In genomic region chr5:93585054-93585751, GRCh38 we compare ENCODE assay signal across 8 cellular contexts. TPM values are rescaled to one million over a fixed set of nuclear protein-coding genes. Genes with fewer than 3 reads are reported as not detected.
DNase-seq lines count a peak whose midpoint lies in the region; ATAC-seq and TF ChIP-seq lines count a peak whose summit lies in the region.

No MANE protein-coding gene starts in this region.

- peak overlapping the region; percentile 44 for H3K27ac ChIP-seq in ectodermal cell (ENCODE audit: insufficient read depth, low read depth, low read length, poor library complexity, severe bottlenecking)

- DNase-seq in NCI-H2029 (lab: John Stamatoyannopoulos, UW) (peak; percentile 15), NCI-H2029 treated with DMSO at 0.1 percent for 48 hours (lab: John Stamatoyannopoulos, UW) (no peak), OCI-M1 (lab: John Stamatoyannopoulos, UW) (peak; percentile 42), natural killer cell (no peak)

- no peaks in the 10 kb centered on the region for H3K9me3 ChIP-seq in ectodermal cell (ENCODE audit: control insufficient read depth, low read length)

- H3K27me3 Mint-ChIP-seq in natural killer cell (ENCODE audit: low read depth in 2 of 2), result peaks cover 46 to 55% of the 10 kb centered on the region in 2 donors

- peaks cover 76% of the 10 kb centered on the region for H3K27me3 ChIP-seq in ectodermal cell (ENCODE audit: control insufficient read depth, insufficient read depth, low read length, poor library complexity, severe bottlenecking)

- intact Hi-C loops in natural killer cell (cut with micrococcal nuclease), result no loop called here

- peaks cover 6% of the 10 kb centered on the region for H3K36me3 Mint-ChIP-seq in natural killer cell

- peaks cover 5% of the 10 kb centered on the region for H3K4me1 ChIP-seq in ectodermal cell (ENCODE audit: control insufficient read depth, insufficient read depth, low read length)

- H3K4me3 Mint-ChIP-seq in natural killer cell, result peak overlapping the region; percentile 87

- H3K4me3 ChIP-seq in ectodermal cell (ENCODE audit: insufficient read depth, low read depth, low read length), result peak overlapping the region; percentile 78

- TF ChIP-seq CTCF in natural killer cell (IDR thresholded peaks at IDR 0.05), result no peak

- peaks cover 20% of the 10 kb centered on the region for H3K36me3 ChIP-seq in ectodermal cell (ENCODE audit: control insufficient read depth, insufficient read depth, low read length)

- no peak overlapping the region for H3K27ac Mint-ChIP-seq in natural killer cell

- ATAC-seq in natural killer cell (no peak), HG03469 (IDR thresholded peaks at IDR 0.05; ENCODE audit: unreplicated experiment) (no peak), GM18520 (IDR thresholded peaks at IDR 0.05; ENCODE audit: unreplicated experiment) (no peak), HG03457 (IDR thresholded peaks at IDR 0.05; ENCODE audit: unreplicated experiment) (no peak)

- peaks cover 31 to 32% of the 10 kb centered on the region in 2 donors for H3K4me1 Mint-ChIP-seq in natural killer cell

- no peaks in the 10 kb centered on the region for H3K9me3 Mint-ChIP-seq in natural killer cell

- 0% methylated on average over 60 to 68 of the region's 68 CpGs for WGBS in ectodermal cell, 2 experiments

RNA-seq across cellular contexts. Expression of gene NR2F1, which starts 2.2 kb away (rescaled TPM):
- polyA plus RNA-seq in ectodermal cell (2013, experiment 1 of 4), result 140 TPM
- polyA plus RNA-seq in ectodermal cell (2013, experiment 2 of 4), result 135 TPM
- 150 TPM for polyA plus RNA-seq in ectodermal cell (2013, experiment 3 of 4)
- 188 TPM for polyA plus RNA-seq in ectodermal cell (2013, experiment 4 of 4)
- total RNA-seq in natural killer cell, result not detected

RNA-seq across cellular contexts. Expression of gene NR2F1-AS1, which starts 4.2 kb away (rescaled TPM):
- polyA plus RNA-seq in ectodermal cell (2013, experiment 1 of 4), result 17.0 TPM
- 18.7 TPM for polyA plus RNA-seq in ectodermal cell (2013, experiment 2 of 4)
- 13.3 TPM for polyA plus RNA-seq in ectodermal cell (2013, experiment 3 of 4)
- 19.5 TPM for polyA plus RNA-seq in ectodermal cell (2013, experiment 4 of 4)
- not detected for total RNA-seq in natural killer cell

Comparison
In these comparisons a context has a peak if more than half of its experiments do, and no peak if none do; other contexts are left out.
1. DNase-seq: peak in NCI-H2029 (single experiment) and OCI-M1 (single experiment); none in NCI-H2029 treated with DMSO at 0.1 percent for 48 hours (single experiment) and natural killer cell (single experiment).